In the genomic region with DNA sequence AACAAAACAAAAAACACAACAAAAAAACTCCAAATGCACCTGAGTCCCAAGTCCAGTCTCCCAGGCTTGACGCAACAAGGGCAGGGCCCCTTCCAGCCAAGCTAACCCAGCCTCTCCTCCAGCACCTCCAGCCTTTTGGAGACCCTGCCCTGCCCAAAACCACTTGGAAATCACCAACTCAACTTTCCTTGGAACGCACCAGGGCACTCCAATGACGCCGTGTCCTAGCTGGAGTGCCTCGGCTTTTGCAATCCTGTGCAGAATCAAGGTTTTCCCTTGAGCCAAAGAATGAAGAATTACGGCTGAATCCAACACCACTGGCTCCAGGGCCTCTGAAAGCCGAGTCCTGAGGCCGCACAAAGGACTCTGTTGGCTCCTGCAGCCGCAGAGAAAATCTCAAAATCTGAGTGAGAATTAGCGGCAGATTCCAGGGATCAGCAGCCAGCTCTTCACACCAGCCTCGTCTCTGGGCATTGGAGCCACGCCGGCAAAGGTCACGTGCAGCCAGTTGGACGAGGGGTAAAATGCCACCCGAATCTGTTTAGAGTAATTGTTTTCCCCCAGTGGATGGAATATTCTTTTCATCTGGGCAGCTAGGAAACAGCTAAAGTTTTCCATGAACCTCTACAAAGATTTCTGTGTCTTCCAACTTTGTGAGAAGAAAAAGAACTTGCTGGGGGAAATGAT, we compare ENCODE assay signal across 21 cellular contexts. TPM values are rescaled to one million over a fixed set of nuclear protein-coding genes. Genes with fewer than 3 reads are reported as not detected.
A peak's percentile ranks its signal among the peaks of the same experiment; 100 is the strongest.
DNase-seq lines count a peak whose midpoint lies in the region; ATAC-seq and TF ChIP-seq lines count a peak whose summit lies in the region.
"Had no signal": no experiment of that assay in that cellular context is flagged by ENCODE, and none has a peak within 500 bp of the region (broad histone marks: within the 10 kb centered on the region; RNA-seq: fewer than 3 reads in every experiment).

No MANE protein-coding gene starts in this region.

- H3K27me3 Mint-ChIP-seq in activated naive CD4-positive, alpha-beta T cell treated with anti-CD3 and anti-CD28 coated beads, Interleukin-2, amount 50 U/mL, for 24 hours: no peaks in the 10 kb centered on the region

- no peaks in the 10 kb centered on the region for H3K36me3 ChIP-seq in aorta (ENCODE audit: control insufficient read depth in 1 of 2, insufficient read depth in 2 of 2, low read length in 1 of 2)
- H3K36me3 ChIP-seq: BLaER1 treated with 17β-estradiol and CSF1 and Interleukin-3, amounts not matched to agents 10 nM and 100 nM had no signal

- no peaks in the 10 kb centered on the region for H3K36me3 Mint-ChIP-seq in activated naive CD4-positive, alpha-beta T cell treated with anti-CD3 and anti-CD28 coated beads, Interleukin-2, amount 50 U/mL, for 24 hours
- H3K36me3 Mint-ChIP-seq: activated CD8-positive, alpha-beta memory T cell treated with anti-CD3 and anti-CD28 coated beads, Interleukin-2, amount 10 ng/mL, durations not matched to agents 7 days and 5 days; naive thymus-derived CD8-positive, alpha-beta T cell had no signal

- peak overlapping the region; percentile 30 for H3K27ac Mint-ChIP-seq in activated naive CD4-positive, alpha-beta T cell treated with anti-CD3 and anti-CD28 coated beads, Interleukin-2, amount 50 U/mL, for 24 hours
- H3K27ac Mint-ChIP-seq: activated CD8-positive, alpha-beta memory T cell treated with anti-CD3 and anti-CD28 coated beads, Interleukin-2, amount 10 ng/mL, durations not matched to agents 7 days and 5 days had no signal

- peak; percentile 12 for ATAC-seq in aorta (ENCODE audit: low FRiP score)
- no peak for ATAC-seq in GM18502 (IDR thresholded peaks at IDR 0.05; ENCODE audit: poor library complexity, unreplicated experiment)
- ATAC-seq: activated CD4-positive, CD25-positive, alpha-beta regulatory T cell treated with anti-CD3 and anti-CD28 coated beads, Interleukin-2, amount 50 U/mL, for 24 hours; activated CD8-positive, alpha-beta memory T cell treated with anti-CD3 and anti-CD28 coated beads, Interleukin-2, amount 10 ng/mL, durations not matched to agents 7 days and 5 days; naive thymus-derived CD8-positive, alpha-beta T cell had no signal

- peaks cover 10% of the 10 kb centered on the region for H3K4me1 Mint-ChIP-seq in activated naive CD4-positive, alpha-beta T cell treated with anti-CD3 and anti-CD28 coated beads, Interleukin-2, amount 50 U/mL, for 24 hours

- TF ChIP-seq CTCF in GM13976 (IDR thresholded peaks at IDR 0.05; ENCODE audit: borderline replicate concordance, control extremely low read depth, extremely low read depth, insufficient read depth, missing control alignments): no peak

- H3K4me3 ChIP-seq in aorta (ENCODE audit: low read length in 2 of 2): no peak overlapping the region
- H3K4me3 ChIP-seq: BLaER1 treated with 17β-estradiol and CSF1 and Interleukin-3, amounts not matched to agents 10 nM and 100 nM had no signal

- no peaks in the 10 kb centered on the region for H3K9me3 ChIP-seq in aorta (ENCODE audit: control insufficient read depth, low read length)

- H3K27me3 ChIP-seq in layer of hippocampus (ENCODE audit: control insufficient read depth, insufficient read depth, low read length) (peaks cover 3% of the 10 kb centered on the region), aorta (ENCODE audit: control insufficient read depth in 1 of 2, insufficient read depth in 2 of 2, low read length in 1 of 2) (no peaks in the 10 kb centered on the region)

- in situ Hi-C loops in GM13976 (cut with MboI; ENCODE audit: low sequenced_read_pairs, unreplicated experiment): no loop called here

- H3K9me3 Mint-ChIP-seq in activated naive CD4-positive, alpha-beta T cell treated with anti-CD3 and anti-CD28 coated beads, Interleukin-2, amount 50 U/mL, for 24 hours: no peaks in the 10 kb centered on the region
- H3K9me3 Mint-ChIP-seq: naive thymus-derived CD8-positive, alpha-beta T cell had no signal

- intact Hi-C loops in aorta (cut with DNase I): loop anchor here in 1 of 2 donors (5.0 kb wide), 1 partner anchor 77 kb away; no protein-coding TSS in a partner anchor

- peaks cover 0 to 2% of the 10 kb centered on the region in 2 donors for H3K4me1 ChIP-seq in aorta (ENCODE audit: control insufficient read depth in 1 of 2, insufficient read depth in 2 of 2, low read length in 2 of 2)

- WGBS in aorta, 2 donors: 66% methylated on average over 16 of the region's 16 CpGs

- DNase-seq in activated naive CD4-positive, alpha-beta T cell treated with Interleukin-2 at 50 U/mL for 16 hours: no peak
- DNase-seq in pons (ENCODE audit: low spot score) (peak; percentile 51), aorta (peak in 1 of 2 donors; percentile 52), GM13976 (ENCODE audit: low spot score) (no peak), SIG-M5 (lab: John Stamatoyannopoulos, UW) (no peak)
- DNase-seq: activated CD8-positive, alpha-beta memory T cell treated with anti-CD3 and anti-CD28 coated beads, Interleukin-2, amount 10 ng/mL, durations not matched to agents 7 days and 5 days; activated effector memory CD4-positive, alpha-beta T cell treated with Interleukin-2 at 50 U/mL for 16 hours; DMS 273 treated with DMSO at 0.1 percent for 48 hours; GF-D8; mammary epithelial cell; naive thymus-derived CD8-positive, alpha-beta T cell; NCI-H1048; NCI-H526 treated with DMSO at 0.1 percent for 48 hours; retina; stimulated activated CD4-positive, alpha-beta T cell treated with anti-CD3 and anti-CD28 coated beads, Interleukin-1b, Interleukin-23, amount 100 ng/mL, for 48 hours had no signal

- no peak overlapping the region for H3K4me3 Mint-ChIP-seq in activated naive CD4-positive, alpha-beta T cell treated with anti-CD3 and anti-CD28 coated beads, Interleukin-2, amount 50 U/mL, for 24 hours
- H3K4me3 Mint-ChIP-seq: activated CD8-positive, alpha-beta memory T cell treated with anti-CD3 and anti-CD28 coated beads, Interleukin-2, amount 10 ng/mL, durations not matched to agents 7 days and 5 days; naive thymus-derived CD8-positive, alpha-beta T cell had no signal

- H3K27ac ChIP-seq in layer of hippocampus (ENCODE audit: low read depth, low read length): peak overlapping the region; percentile 82
- H3K27ac ChIP-seq in aorta (ENCODE audit: low read depth in 1 of 2, low read length in 2 of 2): no peak overlapping the region
- H3K27ac ChIP-seq: 22Rv1; BLaER1 treated with 17β-estradiol and CSF1 and Interleukin-3, amounts not matched to agents 10 nM and 100 nM had no signal

RNA-seq across cellular contexts. Expression of a gene that starts 9.7 kb away (rescaled TPM):
- 10 to 100 TPM; 19.2 to 23.7 TPM for total RNA-seq in aorta
- 1 to 10 TPM; 1.7 to 9.5 TPM for polyA plus RNA-seq in aorta

RNA-seq across cellular contexts. Expression of a gene that starts 33.6 kb away (rescaled TPM):
- 10 to 100 TPM; 22.9 to 30.9 TPM for total RNA-seq in aorta
- 10 to 100 TPM; 15.9 to 30.8 TPM for polyA plus RNA-seq in aorta
